In the genomic region with DNA sequence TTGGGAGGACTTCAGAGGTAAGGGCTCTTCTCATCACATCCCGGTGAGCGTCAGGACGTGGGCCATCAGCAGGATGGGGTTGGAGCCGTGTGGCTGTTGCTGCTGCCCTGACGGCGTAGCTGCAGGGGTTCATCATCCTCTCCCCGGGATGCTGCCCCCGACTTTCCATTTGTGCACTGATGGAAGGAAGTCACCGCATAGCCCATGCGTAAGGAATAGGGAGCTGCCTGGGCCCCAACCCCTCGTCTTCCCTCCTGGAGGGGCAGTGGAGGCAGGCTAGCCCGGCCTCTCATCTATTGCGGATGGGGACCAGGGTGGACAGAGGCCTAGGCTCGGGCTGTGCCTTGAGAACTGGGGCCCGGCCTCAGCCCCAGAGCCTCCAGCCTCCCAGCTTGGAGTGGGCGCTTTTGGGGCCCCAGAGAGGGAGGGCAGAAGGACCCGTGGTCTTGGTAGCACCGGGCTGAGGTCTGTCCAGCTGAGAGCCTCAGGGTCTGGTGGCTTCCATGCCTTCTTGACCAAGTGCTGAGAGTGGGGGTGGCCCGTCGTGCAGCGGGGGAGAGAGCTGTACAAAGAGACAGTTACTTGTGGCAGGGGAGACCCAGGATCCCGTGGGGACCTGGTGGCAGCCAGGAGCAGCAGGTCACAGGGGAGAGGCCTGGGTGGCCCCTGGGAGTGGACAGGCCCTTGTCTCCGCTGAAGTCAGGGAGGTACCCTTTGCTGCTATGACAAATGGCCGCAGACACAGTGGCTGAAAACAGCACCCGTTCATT, we compare ENCODE assay signal across 15 cellular contexts. TPM values are rescaled to one million over a fixed set of nuclear protein-coding genes. Genes with fewer than 3 reads are reported as not detected.
A peak's percentile ranks its signal among the peaks of the same experiment; 100 is the strongest.
DNase-seq lines count a peak whose midpoint lies in the region; ATAC-seq and TF ChIP-seq lines count a peak whose summit lies in the region.
"Had no signal": no experiment of that assay in that cellular context is flagged by ENCODE, and none has a peak within 500 bp of the region (broad histone marks: within the 10 kb centered on the region; RNA-seq: fewer than 3 reads in every experiment).

No MANE protein-coding gene starts in this region.

- H4K91ac ChIP-seq in H9 (ENCODE audit: insufficient read length, low read depth, low read length), result no peak overlapping the region

- peaks cover 1 to 4% of the 10 kb centered on the region in 2 experiments; a peak in 3 of 5 replicates for H3K9me3 Mint-ChIP-seq in H9
- H3K9me3 Mint-ChIP-seq in nephron progenitor cell, result peaks cover 7% of the 10 kb centered on the region
- peaks cover 5% of the 10 kb centered on the region for H3K9me3 Mint-ChIP-seq in progenitor cell of endocrine pancreas (ENCODE audit: low read depth)
- H3K9me3 Mint-ChIP-seq in activated naive CD8-positive, alpha-beta T cell treated with anti-CD3 and anti-CD28 coated beads for 36 hours, result peaks cover 1% of the 10 kb centered on the region
- H3K9me3 Mint-ChIP-seq: CD14-positive monocyte had no signal

- TF ChIP-seq CTCF in H9 (conservative IDR thresholded peaks at IDR 0.05) (no peak), nephron progenitor cell (IDR thresholded peaks at IDR 0.05) (no peak), progenitor cell of endocrine pancreas (IDR thresholded peaks at IDR 0.05; ENCODE audit: unreplicated experiment) (no peak)

- no CpG with 5 or more reads among the region's 25 CpGs for WGBS in H9 (ENCODE audit: extremely low coverage, insufficient read length, low lambda C conversion rate)

- ATAC-seq in GM18907 (IDR thresholded peaks at IDR 0.05; ENCODE audit: unreplicated experiment), result no peak
- no peak for ATAC-seq in GM21367 (IDR thresholded peaks at IDR 0.05; ENCODE audit: unreplicated experiment)

- no peaks in the 10 kb centered on the region for H3K27me3 ChIP-seq in BLaER1
- H3K27me3 ChIP-seq in H9 (ENCODE audit: insufficient read depth, low read length), result no peaks in the 10 kb centered on the region

- peaks cover 4% of the 10 kb centered on the region; the same call in 1 of the 2 replicates for H3K79me2 ChIP-seq in H9 (ENCODE audit: insufficient read depth, low read length)

- no peak overlapping the region for H3K4me3 ChIP-seq in BLaER1

- H3K27ac ChIP-seq in BLaER1 (peak overlapping the region; percentile 55), H9 (ENCODE audit: insufficient read length, low read depth, low read length) (no peak overlapping the region)
- H3K27ac ChIP-seq: HL-60 had no signal

- H3K27me3 Mint-ChIP-seq in H9 (ENCODE audit: low read depth), result no peaks in the 10 kb centered on the region
- H3K27me3 Mint-ChIP-seq in nephron progenitor cell (ENCODE audit: low read depth, poor library complexity), result peaks cover 3% of the 10 kb centered on the region
- H3K27me3 Mint-ChIP-seq in progenitor cell of endocrine pancreas, result no peaks in the 10 kb centered on the region
- H3K27me3 Mint-ChIP-seq in activated naive CD8-positive, alpha-beta T cell treated with anti-CD3 and anti-CD28 coated beads for 36 hours, result no peaks in the 10 kb centered on the region
- H3K27me3 Mint-ChIP-seq: B cell; CD8-positive, alpha-beta memory T cell had no signal

- no peak overlapping the region for H2BK5ac ChIP-seq in H9 (ENCODE audit: insufficient read length, low read length)

- H3K9me3 ChIP-seq in BLaER1 (peaks cover 2% of the 10 kb centered on the region; the same call in 1 of the 2 replicates), H9 (ENCODE audit: control insufficient read depth, low read depth, low read length) (no peaks in the 10 kb centered on the region)
- H3K9me3 ChIP-seq: Caco-2 had no signal

- no peak overlapping the region; the same call in 1 of the 2 replicates for H3K14ac ChIP-seq in H9 (ENCODE audit: insufficient read depth, low read length)

- no peak overlapping the region for H2BK12ac ChIP-seq in H9 (ENCODE audit: insufficient read length, low read depth, low read length)

- no peak overlapping the region for H4K5ac ChIP-seq in H9 (ENCODE audit: insufficient read length, low read depth, low read length)

- H3K4me2 ChIP-seq in BLaER1 (peak overlapping the region; percentile 30; the same call in 1 of the 2 replicates), H9 (ENCODE audit: insufficient read depth, insufficient read length, low read length) (no peak overlapping the region)

- H3K56ac ChIP-seq in H9 (ENCODE audit: insufficient read length, low read depth, low read length), result no peak overlapping the region

- no peak overlapping the region for H3K23ac ChIP-seq in H9 (ENCODE audit: insufficient read length, low read depth, low read length)

- H2AFZ ChIP-seq in H9 (ENCODE audit: low read length), result no peak overlapping the region

- no peak overlapping the region for H3T11ph ChIP-seq in H9 (ENCODE audit: low read length)

- no peak overlapping the region for H2BK15ac ChIP-seq in H9 (ENCODE audit: low read depth, low read length)

- H3K36me3 ChIP-seq in BLaER1, result peaks cover 86% of the 10 kb centered on the region

- no peak overlapping the region; the same call in 1 of the 2 replicates for H3K4ac ChIP-seq in H9 (ENCODE audit: low read depth, low read length)

- H4K8ac ChIP-seq in H9 (replicated peaks; ENCODE audit: insufficient read length, low read depth, low read length), result no peak overlapping the region

- no peak for DNase-seq in H9
- DNase-seq in nephron progenitor cell, result no peak
- DNase-seq in progenitor cell of endocrine pancreas (ENCODE audit: low spot score, unreplicated experiment), result no peak
- DNase-seq in activated naive CD8-positive, alpha-beta T cell treated with anti-CD3 and anti-CD28 coated beads for 36 hours, result no peak
- DNase-seq in dedifferentiated amniotic fluid mesenchymal stem cell (ENCODE audit: extremely low spot score), result no peak
- DNase-seq: Caco-2; CD8-positive, alpha-beta memory T cell; DND-41; GDM1 had no signal

- H3K9ac ChIP-seq in BLaER1 (0 out of 2 replicates have a peak overlapping the region, but pooled peaks have one; percentile 36), H9 (ENCODE audit: extremely low read depth, insufficient read length, low read length) (no peak overlapping the region)

- no peak overlapping the region for H3K18ac ChIP-seq in H9 (ENCODE audit: insufficient read length, low read depth, low read length)

- peaks cover 33% of the 10 kb centered on the region for H3K4me1 ChIP-seq in BLaER1
- no peaks in the 10 kb centered on the region for H3K4me1 ChIP-seq in H9 (ENCODE audit: insufficient read depth, low read length)
- H3K4me1 ChIP-seq: Caco-2 had no signal

- H2AK5ac ChIP-seq in H9 (ENCODE audit: insufficient read length, low read length), result no peak overlapping the region

- H2BK20ac ChIP-seq in H9 (ENCODE audit: low read depth, low read length, poor library complexity, severe bottlenecking), result no peak overlapping the region

- H4K20me1 ChIP-seq in BLaER1, result peaks cover 100% of the 10 kb centered on the region
- H4K20me1 ChIP-seq in H9 (ENCODE audit: control insufficient read depth, insufficient read depth, insufficient read length), result no peaks in the 10 kb centered on the region

- H3K36me3 Mint-ChIP-seq in H9 (ENCODE audit: insufficient read depth in 1 of 3, low read depth in 3 of 3) (peaks cover 2 to 13% (median 10%) of the 10 kb centered on the region in 3 experiments; a peak in 6 of 7 replicates), nephron progenitor cell (ENCODE audit: low read depth) (peaks cover 34% of the 10 kb centered on the region), progenitor cell of endocrine pancreas (ENCODE audit: insufficient read depth) (peaks cover 5% of the 10 kb centered on the region)
- peaks cover 3% of the 10 kb centered on the region for H3K36me3 Mint-ChIP-seq in activated naive CD8-positive, alpha-beta T cell treated with anti-CD3 and anti-CD28 coated beads for 36 hours

- H3K27ac Mint-ChIP-seq in H9, result peak overlapping the region in 2 of 3 experiments; percentile 32 to 52; a peak in 1 of 7 replicates
- peak overlapping the region; percentile 93 for H3K27ac Mint-ChIP-seq in nephron progenitor cell
- peak overlapping the region; percentile 81 for H3K27ac Mint-ChIP-seq in progenitor cell of endocrine pancreas
- H3K27ac Mint-ChIP-seq in activated naive CD8-positive, alpha-beta T cell treated with anti-CD3 and anti-CD28 coated beads for 36 hours, result no peak overlapping the region
- H3K27ac Mint-ChIP-seq: B cell had no signal

- no peaks in the 10 kb centered on the region for H3K23me2 ChIP-seq in H9 (ENCODE audit: insufficient read length, low read depth, low read length, poor library complexity, severe bottlenecking)

- peaks cover 5% of the 10 kb centered on the region for H3K79me1 ChIP-seq in H9 (ENCODE audit: insufficient read depth, low read depth, low read length, poor library complexity, severe bottlenecking)

- H3K4me3 Mint-ChIP-seq in H9 (no peak overlapping the region), nephron progenitor cell (no peak overlapping the region), progenitor cell of endocrine pancreas (ENCODE audit: low read depth) (no peak overlapping the region)
- no peak overlapping the region for H3K4me3 Mint-ChIP-seq in activated naive CD8-positive, alpha-beta T cell treated with anti-CD3 and anti-CD28 coated beads for 36 hours
- H3K4me3 Mint-ChIP-seq: B cell; CD14-positive monocyte; CD8-positive, alpha-beta memory T cell had no signal

- H2BK120ac ChIP-seq in H9 (ENCODE audit: low read depth, low read length, poor library complexity, severe bottlenecking), result no peak overlapping the region

- H3K4me1 Mint-ChIP-seq in H9 (no peaks in the 10 kb centered on the region; a peak in 1 of 4 replicates), nephron progenitor cell (peaks cover 31% of the 10 kb centered on the region), progenitor cell of endocrine pancreas (ENCODE audit: low read depth) (no peaks in the 10 kb centered on the region)
- H3K4me1 Mint-ChIP-seq in activated naive CD8-positive, alpha-beta T cell treated with anti-CD3 and anti-CD28 coated beads for 36 hours, result no peaks in the 10 kb centered on the region

RNA-seq across cellular contexts. Expression of a gene that starts 44.0 kb away (rescaled TPM):
- 41.8 and 43.7 TPM in 2 replicates for total RNA-seq in H9 (2021)
- total RNA-seq in progenitor cell of endocrine pancreas, result 59.6 TPM in 2 replicates
- total RNA-seq in activated naive CD8-positive, alpha-beta T cell treated with anti-CD3 and anti-CD28 coated beads for 36 hours, result 10 to 100 TPM; 29.4 to 31.3 TPM
